Comparison of ENCODE assay signal across 18 cellular contexts in genomic region chr14:70735043-70735442, GRCh38.
DNase-seq lines count a peak whose midpoint lies in the region; ATAC-seq and TF ChIP-seq lines count a peak whose summit lies in the region.
"Had no signal": no experiment of that assay in that cellular context is flagged by ENCODE, and none has a peak within 500 bp of the region (broad histone marks: within the 10 kb centered on the region; RNA-seq: fewer than 3 reads in every experiment).

No MANE protein-coding gene starts in this region.

- no peak for TF ChIP-seq CTCF in mesothelial cell of epicardium (IDR thresholded peaks at IDR 0.05; ENCODE audit: unreplicated experiment)
- no peak for TF ChIP-seq CTCF in CD8-positive, alpha-beta T cell (IDR thresholded peaks at IDR 0.05)

- no peaks in the 10 kb centered on the region for H3K4me1 ChIP-seq in CD8-positive, alpha-beta T cell (ENCODE audit: insufficient read depth, low read length)
- H3K4me1 ChIP-seq: BLaER1 treated with 17β-estradiol and CSF1 and Interleukin-3, amounts not matched to agents 10 nM and 100 nM; vagina had no signal

- no peak for ATAC-seq in stimulated activated memory B cell treated with anti-CD40 and anti-IgM and Interleukin-4, amounts not matched to agents 10 μg/mL and 1 μg/mL and 100 μg/mL, for 72 hours
- no peak for ATAC-seq in CD8-positive, alpha-beta T cell
- ATAC-seq in GM18873 (IDR thresholded peaks at IDR 0.05; ENCODE audit: low FRiP score, unreplicated experiment) = no peak
- ATAC-seq: left ventricle myocardium superior had no signal

- intact Hi-C loops in CD8-positive, alpha-beta T cell (cut with DNase I, micrococcal nuclease) = no loop called here

- H3K27me3 ChIP-seq in CD8-positive, alpha-beta T cell (ENCODE audit: insufficient read depth, low read length) = no peaks in the 10 kb centered on the region
- H3K27me3 ChIP-seq: BLaER1 treated with 17β-estradiol and CSF1 and Interleukin-3, amounts not matched to agents 10 nM and 100 nM; brain microvascular endothelial cell; vagina had no signal

- no peak overlapping the region for H3K4me3 ChIP-seq in CD8-positive, alpha-beta T cell (ENCODE audit: low read depth, low read length)
- H3K4me3 ChIP-seq: BLaER1 treated with 17β-estradiol and CSF1 and Interleukin-3, amounts not matched to agents 10 nM and 100 nM; vagina had no signal

- peaks cover 2% of the 10 kb centered on the region for H3K4me1 Mint-ChIP-seq in mesothelial cell of epicardium
- no peaks in the 10 kb centered on the region for H3K4me1 Mint-ChIP-seq in stimulated activated memory B cell treated with anti-CD40 and anti-IgM and Interleukin-4, amounts not matched to agents 10 μg/mL and 1 μg/mL and 100 μg/mL, for 72 hours
- no peaks in the 10 kb centered on the region for H3K4me1 Mint-ChIP-seq in CD8-positive, alpha-beta T cell (ENCODE audit: low read depth)
- H3K4me1 Mint-ChIP-seq: naive B cell had no signal

- H3K27ac ChIP-seq in CD8-positive, alpha-beta T cell (ENCODE audit: low read depth, low read length) = no peak overlapping the region
- H3K27ac ChIP-seq: BLaER1 treated with 17β-estradiol and CSF1 and Interleukin-3, amounts not matched to agents 10 nM and 100 nM; brain microvascular endothelial cell; vagina had no signal

- no peak overlapping the region for H3K27ac Mint-ChIP-seq in mesothelial cell of epicardium
- H3K27ac Mint-ChIP-seq in stimulated activated memory B cell treated with anti-CD40 and anti-IgM and Interleukin-4, amounts not matched to agents 10 μg/mL and 1 μg/mL and 100 μg/mL, for 72 hours = no peak overlapping the region
- H3K27ac Mint-ChIP-seq in CD8-positive, alpha-beta T cell = no peak overlapping the region
- H3K27ac Mint-ChIP-seq: stimulated activated naive CD8-positive, alpha-beta T cell treated with anti-CD3 and anti-CD28 coated beads, Interleukin-15, Interleukin-2, amounts not matched to agents 100 ng/mL and 50 ng/mL, for 24 hours had no signal

- no peaks in the 10 kb centered on the region for H3K9me3 Mint-ChIP-seq in mesothelial cell of epicardium
- no peaks in the 10 kb centered on the region for H3K9me3 Mint-ChIP-seq in stimulated activated memory B cell treated with anti-CD40 and anti-IgM and Interleukin-4, amounts not matched to agents 10 μg/mL and 1 μg/mL and 100 μg/mL, for 72 hours
- no peaks in the 10 kb centered on the region for H3K9me3 Mint-ChIP-seq in CD8-positive, alpha-beta T cell
- H3K9me3 Mint-ChIP-seq: naive B cell; stimulated activated naive CD8-positive, alpha-beta T cell treated with anti-CD3 and anti-CD28 coated beads, Interleukin-15, Interleukin-2, amounts not matched to agents 100 ng/mL and 50 ng/mL, for 24 hours had no signal

- H3K4me3 Mint-ChIP-seq in mesothelial cell of epicardium = no peak overlapping the region
- no peak overlapping the region for H3K4me3 Mint-ChIP-seq in stimulated activated memory B cell treated with anti-CD40 and anti-IgM and Interleukin-4, amounts not matched to agents 10 μg/mL and 1 μg/mL and 100 μg/mL, for 72 hours
- no peak overlapping the region for H3K4me3 Mint-ChIP-seq in CD8-positive, alpha-beta T cell
- H3K4me3 Mint-ChIP-seq: naive B cell; stimulated activated naive CD8-positive, alpha-beta T cell treated with anti-CD3 and anti-CD28 coated beads, Interleukin-15, Interleukin-2, amounts not matched to agents 100 ng/mL and 50 ng/mL, for 24 hours had no signal

- POLR2A ChIA-PET in CD8-positive, alpha-beta T cell (lab: Charles Lee) = no interaction called here

- H3K36me3 Mint-ChIP-seq in mesothelial cell of epicardium = peaks cover 25% of the 10 kb centered on the region
- peaks cover 71% of the 10 kb centered on the region for H3K36me3 Mint-ChIP-seq in stimulated activated memory B cell treated with anti-CD40 and anti-IgM and Interleukin-4, amounts not matched to agents 10 μg/mL and 1 μg/mL and 100 μg/mL, for 72 hours
- peaks cover 75% of the 10 kb centered on the region for H3K36me3 Mint-ChIP-seq in CD8-positive, alpha-beta T cell

- DNase-seq in EH (ENCODE audit: low read depth) (peak; percentile 7), NCI-H187 treated with DMSO at 0.1 percent for 48 hours (lab: John Stamatoyannopoulos, UW) (peak; percentile 62), RPMI7951 (ENCODE audit: low read depth) (peak; percentile 66), mesothelial cell of epicardium (ENCODE audit: low spot score in 2 of 2, unreplicated experiment in 2 of 2) (peak; percentile 39 to 45)
- no peak for DNase-seq in CD8-positive, alpha-beta T cell
- DNase-seq: activated CD4-positive, alpha-beta T cell treated with anti-CD3 and anti-CD28 coated beads for 4 hours; activated CD8-positive, alpha-beta memory T cell treated with anti-CD3 and anti-CD28 coated beads, Interleukin-2, amount 50 U/mL, for 48 hours; activated naive CD4-positive, alpha-beta T cell treated with anti-CD3 and anti-CD28 coated beads, Interleukin-2, amount 50 U/mL, for 16 hours; brain microvascular endothelial cell; Kasumi-1; left ventricle myocardium superior; naive B cell; NCI-H510A had no signal

- no peaks in the 10 kb centered on the region for H3K36me3 ChIP-seq in CD8-positive, alpha-beta T cell (ENCODE audit: insufficient read depth, low read length)
- H3K36me3 ChIP-seq: brain microvascular endothelial cell, vagina had no signal

- H3K9me3 ChIP-seq in CD8-positive, alpha-beta T cell (ENCODE audit: low read length) = no peaks in the 10 kb centered on the region
- H3K9me3 ChIP-seq: BLaER1 treated with 17β-estradiol and CSF1 and Interleukin-3, amounts not matched to agents 10 nM and 100 nM; vagina had no signal

- CTCF ChIA-PET in CD8-positive, alpha-beta T cell (lab: Charles Lee) = interaction anchor here (2.7 kb wide), 1 partner anchor 83 kb away, joined by 10 read pairs; no protein-coding TSS in a partner anchor

- H3K27me3 Mint-ChIP-seq in mesothelial cell of epicardium (ENCODE audit: low read depth) = no peaks in the 10 kb centered on the region
- H3K27me3 Mint-ChIP-seq in stimulated activated memory B cell treated with anti-CD40 and anti-IgM and Interleukin-4, amounts not matched to agents 10 μg/mL and 1 μg/mL and 100 μg/mL, for 72 hours = no peaks in the 10 kb centered on the region
- no peaks in the 10 kb centered on the region for H3K27me3 Mint-ChIP-seq in CD8-positive, alpha-beta T cell (ENCODE audit: low read depth)
- H3K27me3 Mint-ChIP-seq: naive B cell; stimulated activated naive CD8-positive, alpha-beta T cell treated with anti-CD3 and anti-CD28 coated beads, Interleukin-15, Interleukin-2, amounts not matched to agents 100 ng/mL and 50 ng/mL, for 24 hours had no signal

Comparison
In these comparisons a context has a peak if more than half of its experiments do, and no peak if none do; other contexts are left out.
1. DNase-seq: peak in EH (single experiment), NCI-H187 treated with DMSO at 0.1 percent for 48 hours (single experiment), RPMI7951 (single experiment) and mesothelial cell of epicardium (2 of 2); none in CD8-positive, alpha-beta T cell (0 of 7).